In the genomic region with DNA sequence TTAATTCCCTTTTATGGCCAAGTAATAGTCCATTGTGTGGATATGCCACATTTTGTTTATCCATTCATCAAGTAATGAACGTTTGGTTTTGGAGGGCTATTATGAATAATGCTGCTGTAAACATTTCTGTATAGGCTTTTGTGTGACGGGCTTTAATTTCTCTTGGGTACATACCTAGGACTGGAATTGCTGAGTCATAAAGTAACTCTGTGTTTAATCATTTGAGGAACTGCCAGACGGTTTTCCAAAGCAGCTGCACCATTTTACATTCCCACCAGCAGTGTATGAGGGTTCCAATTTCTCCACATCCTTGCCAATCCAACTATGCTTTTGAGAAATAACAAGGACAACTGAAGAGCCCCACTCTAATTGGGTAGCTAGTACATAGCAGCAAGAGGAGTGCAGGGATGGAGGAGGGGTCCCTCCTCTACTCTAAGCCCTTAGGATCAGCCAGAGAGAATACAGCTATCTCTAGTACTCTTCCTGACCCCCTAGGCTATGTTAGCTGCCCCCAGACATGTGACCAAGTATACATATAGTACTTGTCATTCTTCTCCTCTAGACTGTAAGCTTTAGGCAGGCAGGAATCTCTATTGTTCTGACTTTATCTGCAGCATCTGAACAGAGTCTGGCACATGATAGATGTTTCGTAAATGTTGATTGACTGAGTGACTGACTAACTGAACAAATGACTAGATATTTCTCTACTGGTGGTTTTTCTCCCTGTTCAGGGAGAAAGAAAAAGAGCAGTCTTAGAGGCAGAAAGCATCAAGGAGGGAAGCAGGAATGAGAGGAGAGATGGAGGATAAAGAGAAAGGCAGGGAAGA, we compare ENCODE assay signal across 9 cellular contexts. TPM values are rescaled to one million over a fixed set of nuclear protein-coding genes. Genes with fewer than 3 reads are reported as not detected.
DNase-seq lines count a peak whose midpoint lies in the region; FAIRE-seq and TF ChIP-seq lines count a peak whose summit lies in the region.
"Had no signal": no experiment of that assay in that cellular context is flagged by ENCODE, and none has a peak within 500 bp of the region (broad histone marks: within the 10 kb centered on the region; RNA-seq: fewer than 3 reads in every experiment).

No MANE protein-coding gene starts in this region.

- peak; percentile 51 for FAIRE-seq in GM12891 (lab: Jason Lieb, UNC)

- peak overlapping the region; percentile 48 for H3K27ac ChIP-seq in rectal smooth muscle tissue (ENCODE audit: low read depth, low read length)
- H3K27ac ChIP-seq: testis had no signal

- H3K27me3 ChIP-seq in rectal smooth muscle tissue (ENCODE audit: control insufficient read depth, insufficient read depth, low read length) (no peaks in the 10 kb centered on the region), H7 (ENCODE audit: control insufficient read depth, insufficient read depth, low read length) (no peaks in the 10 kb centered on the region)
- H3K27me3 ChIP-seq: spleen, testis had no signal

- peak; percentile 1 for TF ChIP-seq CTCF in cardiac fibroblast (IDR thresholded peaks at IDR 0.05; ENCODE audit: low read depth, low read length)

- H3K4me3 ChIP-seq in cardiac fibroblast (replicated peaks in 1 of 2; ENCODE audit: low read depth in 2 of 2, low read length in 2 of 2) = no peak overlapping the region
- no peak overlapping the region for H3K4me3 ChIP-seq in rectal smooth muscle tissue (ENCODE audit: low read length)
- H3K4me3 ChIP-seq in H7 (ENCODE audit: insufficient read depth, low read depth, low read length) = no peak overlapping the region
- H3K4me3 ChIP-seq: spleen, testis had no signal

- no peak overlapping the region for H3K9ac ChIP-seq in rectal smooth muscle tissue (ENCODE audit: low read length)

- TF ChIP-seq POLR2A in GM12891 (IDR thresholded peaks at IDR 0.05; ENCODE audit: low read depth, low read length) = no peak

- DNase-seq in GM12891 (ENCODE audit: insufficient read length, low spot score) = no peak
- peak; percentile 68 for DNase-seq in NCI-H226
- peak; percentile 93 for DNase-seq in cardiac fibroblast (ENCODE audit: low read depth in 2 of 2)
- no peak for DNase-seq in H7
- DNase-seq in iPS-NIHi11 (ENCODE audit: low spot score) = no peak
- DNase-seq in NCI-H510A (lab: John Stamatoyannopoulos, UW) = no peak
- DNase-seq: spleen, testis had no signal

- H3K36me3 ChIP-seq in rectal smooth muscle tissue (ENCODE audit: control insufficient read depth, insufficient read depth, low read length) (no peaks in the 10 kb centered on the region), H7 (replicated peaks; ENCODE audit: control insufficient read depth, insufficient read depth, low read length) (peaks cover 9% of the 10 kb centered on the region)

- peaks cover 21% of the 10 kb centered on the region for H3K4me1 ChIP-seq in rectal smooth muscle tissue (ENCODE audit: control insufficient read depth, insufficient read depth, low read length)

TF ChIP-seq in GM12891, 5 proteins besides CTCF, POLR2A, EP300 and RAD21:
- TF ChIP-seq POU2F2 (IDR thresholded peaks at IDR 0.05; ENCODE audit: low read depth, low read length) = no peak
- TF ChIP-seq PAX5 (IDR thresholded peaks at IDR 0.05; ENCODE audit: insufficient read depth, low read length, severe bottlenecking) = no peak
- no peak for TF ChIP-seq POLR2AphosphoS5 (IDR thresholded peaks at IDR 0.05; ENCODE audit: low read depth, low read length)
- TF ChIP-seq SPI1 (IDR thresholded peaks at IDR 0.05; ENCODE audit: low read depth, low read length) = peak; percentile 64
- TF ChIP-seq TAF1 (IDR thresholded peaks at IDR 0.05; ENCODE audit: low read depth, low read length) = no peak
TF ChIP-seq in GM12891: peak in this region for 1.

RNA-seq across cellular contexts. Expression of a gene that starts 22.1 kb away (rescaled TPM):
- 152 TPM for polyA plus RNA-seq in GM12891 (2012; ENCODE audit: low read depth, missing spikeins)
- total RNA-seq in H7 (2014; rRNA removed; shearing (Covaris generic)) = 228 and 239 TPM in 2 replicates

Comparison
In these comparisons a context has a peak if more than half of its experiments do, and no peak if none do; other contexts are left out.
1. DNase-seq: peak in NCI-H226 (single experiment) and cardiac fibroblast (2 of 2); none in GM12891 (single experiment), H7 (single experiment), iPS-NIHi11 (single experiment) and NCI-H510A (single experiment).